In genomic region chr16:70750893-70751467, GRCh38 we compare ENCODE assay signal across 10 cellular contexts. TPM values are rescaled to one million over a fixed set of nuclear protein-coding genes. Genes with fewer than 3 reads are reported as not detected.
DNase-seq lines count a peak whose midpoint lies in the region; ATAC-seq and TF ChIP-seq lines count a peak whose summit lies in the region.
"Had no signal": no experiment of that assay in that cellular context is flagged by ENCODE, and none has a peak within 500 bp of the region (broad histone marks: within the 10 kb centered on the region; RNA-seq: fewer than 3 reads in every experiment).

No MANE protein-coding gene starts in this region.

- H3K27ac Mint-ChIP-seq in activated T-helper 1 cell treated with anti-CD3 and anti-CD28 coated beads, Interleukin-12 subunit alpha, Interleukin-12 subunit beta, Interleukin-2, Interleukin-4 antibody, amounts not matched to agents 30 ng/mL and 10 ng/mL and 1 ng/mL, durations not matched to agents 14 hours and 24 hours and 36 hours = peak overlapping the region; percentile 34
- no peak overlapping the region for H3K27ac Mint-ChIP-seq in stimulated activated memory B cell treated with anti-CD40 and anti-IgM and Interleukin-4, amounts not matched to agents 10 μg/mL and 1 μg/mL and 100 μg/mL, for 72 hours
- no peak overlapping the region for H3K27ac Mint-ChIP-seq in effector memory CD8-positive, alpha-beta T cell
- H3K27ac Mint-ChIP-seq: stimulated activated naive CD8-positive, alpha-beta T cell treated with anti-CD3 and anti-CD28 coated beads, Interleukin-15, Interleukin-2, amounts not matched to agents 100 ng/mL and 50 ng/mL, for 24 hours had no signal

- TF ChIP-seq EP300 in sigmoid colon (IDR thresholded peaks at IDR 0.05) = peak in 1 of 4 donors; percentile 31

- no peak for TF ChIP-seq POLR2A in sigmoid colon (IDR thresholded peaks at IDR 0.05)

- peak overlapping the region; percentile 67 to 77 (median 70) for H3K27ac ChIP-seq in sigmoid colon
- no peak overlapping the region for H3K27ac ChIP-seq in MM.1S (ENCODE audit: low read length)

- no peaks in the 10 kb centered on the region for H4K20me1 ChIP-seq in MM.1S (ENCODE audit: insufficient read depth, low read length)

- no peaks in the 10 kb centered on the region for H3K9me3 ChIP-seq in sigmoid colon
- no peaks in the 10 kb centered on the region for H3K9me3 ChIP-seq in MM.1S (replicated peaks; ENCODE audit: insufficient read depth, low read length)

- H3K9me2 ChIP-seq in MM.1S (replicated peaks; ENCODE audit: insufficient read depth, low read length) = no peaks in the 10 kb centered on the region

- H3K4me3 ChIP-seq in sigmoid colon (no peak overlapping the region), MM.1S (ENCODE audit: low read length) (no peak overlapping the region)
- H3K4me3 ChIP-seq: GM12878 had no signal

- no peaks in the 10 kb centered on the region for H3K27me3 ChIP-seq in sigmoid colon
- H3K27me3 ChIP-seq in MM.1S (replicated peaks; ENCODE audit: insufficient read depth, low read length) = no peaks in the 10 kb centered on the region

- H3K4me1 Mint-ChIP-seq in activated T-helper 1 cell treated with anti-CD3 and anti-CD28 coated beads, Interleukin-12 subunit alpha, Interleukin-12 subunit beta, Interleukin-2, Interleukin-4 antibody, amounts not matched to agents 30 ng/mL and 10 ng/mL and 1 ng/mL, durations not matched to agents 14 hours and 24 hours and 36 hours (ENCODE audit: low read depth) = peaks cover 39% of the 10 kb centered on the region
- H3K4me1 Mint-ChIP-seq in stimulated activated memory B cell treated with anti-CD40 and anti-IgM and Interleukin-4, amounts not matched to agents 10 μg/mL and 1 μg/mL and 100 μg/mL, for 72 hours = peaks cover 32% of the 10 kb centered on the region
- H3K4me1 Mint-ChIP-seq in effector memory CD8-positive, alpha-beta T cell (ENCODE audit: low read depth in 2 of 2) = peaks cover 8% of the 10 kb centered on the region in 2 donors

- WGBS in sigmoid colon, 2 donors = 65 to 78% methylated on average over 13 of the region's 13 CpGs

- peaks cover 4% of the 10 kb centered on the region for H3K36me3 Mint-ChIP-seq in activated T-helper 1 cell treated with anti-CD3 and anti-CD28 coated beads, Interleukin-12 subunit alpha, Interleukin-12 subunit beta, Interleukin-2, Interleukin-4 antibody, amounts not matched to agents 30 ng/mL and 10 ng/mL and 1 ng/mL, durations not matched to agents 14 hours and 24 hours and 36 hours (ENCODE audit: low read depth)
- peaks cover 44% of the 10 kb centered on the region for H3K36me3 Mint-ChIP-seq in stimulated activated memory B cell treated with anti-CD40 and anti-IgM and Interleukin-4, amounts not matched to agents 10 μg/mL and 1 μg/mL and 100 μg/mL, for 72 hours
- H3K36me3 Mint-ChIP-seq in effector memory CD8-positive, alpha-beta T cell (ENCODE audit: insufficient read depth) = peaks cover 6% of the 10 kb centered on the region

- no peak overlapping the region for H3K9ac ChIP-seq in MM.1S (ENCODE audit: low read length)

- TF ChIP-seq CTCF in sigmoid colon (IDR thresholded peaks at IDR 0.05) (no peak), MM.1S (IDR thresholded peaks at IDR 0.05; ENCODE audit: low read length) (no peak)

- no peak overlapping the region for H3K4me2 ChIP-seq in MM.1S (ENCODE audit: low read depth, low read length)

- peak; percentile 70 to 83 for ATAC-seq in left cardiac atrium
- no peak for ATAC-seq in stimulated activated memory B cell treated with anti-CD40 and anti-IgM and Interleukin-4, amounts not matched to agents 10 μg/mL and 1 μg/mL and 100 μg/mL, for 72 hours
- ATAC-seq in effector memory CD8-positive, alpha-beta T cell (replicated peaks) = no peak
- ATAC-seq: GM12878 had no signal

- intact Hi-C loops in activated T-helper 1 cell treated with anti-CD3 and anti-CD28 coated beads, Interleukin-12 subunit alpha, Interleukin-12 subunit beta, Interleukin-2, Interleukin-4 antibody, amounts not matched to agents 30 ng/mL and 10 ng/mL and 1 ng/mL, durations not matched to agents 14 hours and 24 hours and 36 hours (cut with micrococcal nuclease) = no loop called here
- intact Hi-C loops in left cardiac atrium (cut with DNase I) = no loop called here
- intact Hi-C loops in sigmoid colon (cut with DNase I) = no loop called here

- H3K27me3 Mint-ChIP-seq in activated T-helper 1 cell treated with anti-CD3 and anti-CD28 coated beads, Interleukin-12 subunit alpha, Interleukin-12 subunit beta, Interleukin-2, Interleukin-4 antibody, amounts not matched to agents 30 ng/mL and 10 ng/mL and 1 ng/mL, durations not matched to agents 14 hours and 24 hours and 36 hours (ENCODE audit: insufficient read depth) = no peaks in the 10 kb centered on the region
- H3K27me3 Mint-ChIP-seq in stimulated activated memory B cell treated with anti-CD40 and anti-IgM and Interleukin-4, amounts not matched to agents 10 μg/mL and 1 μg/mL and 100 μg/mL, for 72 hours = no peaks in the 10 kb centered on the region
- H3K27me3 Mint-ChIP-seq in effector memory CD8-positive, alpha-beta T cell = no peaks in the 10 kb centered on the region
- H3K27me3 Mint-ChIP-seq: stimulated activated naive CD8-positive, alpha-beta T cell treated with anti-CD3 and anti-CD28 coated beads, Interleukin-15, Interleukin-2, amounts not matched to agents 100 ng/mL and 50 ng/mL, for 24 hours had no signal

- DNase-seq in GM03348 (ENCODE audit: low spot score) (peak; percentile 78), left cardiac atrium (peak; percentile 83), sigmoid colon (peak; percentile 95), ecto neural progenitor cell (ENCODE audit: low spot score) (no peak), MM.1S (no peak)
- no peak for DNase-seq in activated T-helper 1 cell treated with anti-CD3 and anti-CD28 coated beads, Interleukin-12 subunit alpha, Interleukin-12 subunit beta, Interleukin-2, Interleukin-4 antibody, amounts not matched to agents 30 ng/mL and 10 ng/mL and 1 ng/mL, durations not matched to agents 14 hours and 24 hours and 36 hours (ENCODE audit: low spot score)
- DNase-seq in effector memory CD8-positive, alpha-beta T cell = no peak

- no peaks in the 10 kb centered on the region for H3K9me3 Mint-ChIP-seq in activated T-helper 1 cell treated with anti-CD3 and anti-CD28 coated beads, Interleukin-12 subunit alpha, Interleukin-12 subunit beta, Interleukin-2, Interleukin-4 antibody, amounts not matched to agents 30 ng/mL and 10 ng/mL and 1 ng/mL, durations not matched to agents 14 hours and 24 hours and 36 hours
- no peaks in the 10 kb centered on the region for H3K9me3 Mint-ChIP-seq in stimulated activated memory B cell treated with anti-CD40 and anti-IgM and Interleukin-4, amounts not matched to agents 10 μg/mL and 1 μg/mL and 100 μg/mL, for 72 hours
- no peaks in the 10 kb centered on the region for H3K9me3 Mint-ChIP-seq in effector memory CD8-positive, alpha-beta T cell
- H3K9me3 Mint-ChIP-seq: stimulated activated naive CD8-positive, alpha-beta T cell treated with anti-CD3 and anti-CD28 coated beads, Interleukin-15, Interleukin-2, amounts not matched to agents 100 ng/mL and 50 ng/mL, for 24 hours had no signal

- H3K4me1 ChIP-seq in sigmoid colon (peaks cover 0 to 59% (median 54%) of the 10 kb centered on the region in 4 donors), MM.1S (ENCODE audit: low read length) (no peaks in the 10 kb centered on the region)

- H3F3A ChIP-seq in MM.1S (ENCODE audit: insufficient read depth, low read length) = no peaks in the 10 kb centered on the region

- no peaks in the 10 kb centered on the region for H3K79me2 ChIP-seq in MM.1S (ENCODE audit: low read length)

- peaks cover 0 to 18% (median under 1%) of the 10 kb centered on the region in 4 donors for H3K36me3 ChIP-seq in sigmoid colon
- H3K36me3 ChIP-seq in MM.1S (replicated peaks; ENCODE audit: insufficient read depth, low read length) = no peaks in the 10 kb centered on the region

- no peak overlapping the region for H3K4me3 Mint-ChIP-seq in activated T-helper 1 cell treated with anti-CD3 and anti-CD28 coated beads, Interleukin-12 subunit alpha, Interleukin-12 subunit beta, Interleukin-2, Interleukin-4 antibody, amounts not matched to agents 30 ng/mL and 10 ng/mL and 1 ng/mL, durations not matched to agents 14 hours and 24 hours and 36 hours
- no peak overlapping the region for H3K4me3 Mint-ChIP-seq in stimulated activated memory B cell treated with anti-CD40 and anti-IgM and Interleukin-4, amounts not matched to agents 10 μg/mL and 1 μg/mL and 100 μg/mL, for 72 hours
- no peak overlapping the region for H3K4me3 Mint-ChIP-seq in effector memory CD8-positive, alpha-beta T cell
- H3K4me3 Mint-ChIP-seq: stimulated activated naive CD8-positive, alpha-beta T cell treated with anti-CD3 and anti-CD28 coated beads, Interleukin-15, Interleukin-2, amounts not matched to agents 100 ng/mL and 50 ng/mL, for 24 hours had no signal

- H2AFZ ChIP-seq in MM.1S (ENCODE audit: low read length) = no peak overlapping the region

RNA-seq across cellular contexts. Expression of gene VAC14, which starts 50.0 kb away (rescaled TPM):
- total RNA-seq in activated T-helper 1 cell treated with anti-CD3 and anti-CD28 coated beads, Interleukin-12 subunit alpha, Interleukin-12 subunit beta, Interleukin-2, Interleukin-4 antibody, amounts not matched to agents 30 ng/mL and 10 ng/mL and 1 ng/mL, durations not matched to agents 14 hours and 24 hours and 36 hours = 36.6 and 37.5 TPM in 2 replicates
- 10 to 100 TPM; 19.4 to 20.2 TPM for total RNA-seq in left cardiac atrium
- 10 to 100 TPM; 18.4 to 36.0 (median 21.2) TPM for total RNA-seq in sigmoid colon
- 10 to 100 TPM; 16.8 to 36.2 (median 22.9) TPM for polyA plus RNA-seq in sigmoid colon

Comparison
In these comparisons a context has a peak if more than half of its experiments do, and no peak if none do; other contexts are left out.
1. DNase-seq: peak in GM03348 (single experiment), left cardiac atrium (single experiment) and sigmoid colon (single experiment); none in activated T-helper 1 cell treated with anti-CD3 and anti-CD28 coated beads, Interleukin-12 subunit alpha, Interleukin-12 subunit beta, Interleukin-2, Interleukin-4 antibody, amounts not matched to agents 30 ng/mL and 10 ng/mL and 1 ng/mL, durations not matched to agents 14 hours and 24 hours and 36 hours (single experiment), ecto neural progenitor cell (single experiment), MM.1S (single experiment) and effector memory CD8-positive, alpha-beta T cell (0 of 3).
2. ATAC-seq: peak in left cardiac atrium (2 of 2); none in stimulated activated memory B cell treated with anti-CD40 and anti-IgM and Interleukin-4, amounts not matched to agents 10 μg/mL and 1 μg/mL and 100 μg/mL, for 72 hours (single experiment) and effector memory CD8-positive, alpha-beta T cell (single experiment).